Comparison of ENCODE assay signal across 13 cellular contexts in the genomic region with DNA sequence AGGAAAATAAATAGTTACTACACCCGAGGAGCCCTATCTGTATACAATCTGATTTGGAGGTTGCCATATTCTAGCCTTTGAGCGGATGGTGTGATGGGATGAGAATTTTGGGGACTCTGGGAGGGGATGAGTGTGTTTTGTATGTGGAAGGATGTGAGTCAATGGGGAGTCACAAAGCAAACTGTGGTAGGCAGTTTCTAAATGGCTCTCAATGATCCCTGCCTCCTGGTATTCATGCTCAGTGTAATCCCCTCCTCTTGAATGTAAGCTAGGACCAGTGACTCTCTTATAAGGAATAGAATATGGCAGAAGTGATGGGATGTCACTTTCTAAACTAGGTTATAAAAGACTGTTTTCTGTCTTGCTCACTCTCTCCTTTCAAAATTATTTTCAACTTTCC.
"Had no signal": no experiment of that assay in that cellular context is flagged by ENCODE, and none has a peak within 500 bp of the region (broad histone marks: within the 10 kb centered on the region; RNA-seq: fewer than 3 reads in every experiment).

No MANE protein-coding gene starts in this region.

- H3K4me1 Mint-ChIP-seq: activated CD4-positive, alpha-beta memory T cell treated with anti-CD3 and anti-CD28 coated beads, Interleukin-2, amount 10 ng/mL, durations not matched to agents 7 days and 5 days; stimulated activated naive CD8-positive, alpha-beta T cell treated with anti-CD3 and anti-CD28 coated beads, Interleukin-15, amount 100 ng/mL, for 72 hours had no signal

- H3K9me3 ChIP-seq: gastroesophageal sphincter, pancreas, thoracic aorta had no signal

- H3K4me1 ChIP-seq: gastroesophageal sphincter, pancreas had no signal

- H3K27me3 Mint-ChIP-seq: activated CD4-positive, alpha-beta memory T cell treated with anti-CD3 and anti-CD28 coated beads, Interleukin-2, amount 10 ng/mL, durations not matched to agents 7 days and 5 days; stimulated activated naive CD8-positive, alpha-beta T cell treated with anti-CD3 and anti-CD28 coated beads, Interleukin-15, amount 100 ng/mL, for 72 hours had no signal

- H3K27ac Mint-ChIP-seq: activated CD4-positive, alpha-beta memory T cell treated with anti-CD3 and anti-CD28 coated beads, Interleukin-2, amount 10 ng/mL, durations not matched to agents 7 days and 5 days; stimulated activated naive CD8-positive, alpha-beta T cell treated with anti-CD3 and anti-CD28 coated beads, Interleukin-15, amount 100 ng/mL, for 72 hours had no signal

- ATAC-seq: gastroesophageal sphincter; left ventricle myocardium superior; pancreas; stimulated activated naive CD8-positive, alpha-beta T cell treated with anti-CD3 and anti-CD28 coated beads, Interleukin-15, amount 100 ng/mL, for 72 hours had no signal

- H3K4me3 Mint-ChIP-seq: activated CD4-positive, alpha-beta memory T cell treated with anti-CD3 and anti-CD28 coated beads, Interleukin-2, amount 10 ng/mL, durations not matched to agents 7 days and 5 days; stimulated activated naive CD8-positive, alpha-beta T cell treated with anti-CD3 and anti-CD28 coated beads, Interleukin-15, amount 100 ng/mL, for 72 hours had no signal

- DNase-seq: activated CD4-positive, alpha-beta memory T cell treated with anti-CD3 and anti-CD28 coated beads, Interleukin-2, amount 10 ng/mL, durations not matched to agents 7 days and 5 days; activated gamma-delta T cell treated with Interleukin-2 at 50 U/mL for 16 hours; activated T-cell treated with anti-CD3 and anti-CD28 coated beads, Interleukin-2, amount 50 U/mL, for 48 hours; aorta; left ventricle myocardium superior; mesenchymal stem cell; pancreas; stimulated activated CD4-positive, alpha-beta T cell treated with anti-CD3 and anti-CD28 coated beads, Interleukin-15, amount 100 ng/mL, for 24 hours; stimulated activated CD4-positive, alpha-beta T cell treated with anti-CD3 and anti-CD28 coated beads, Interleukin-4, amount 100 ng/mL, for 4 hours; stimulated activated naive CD8-positive, alpha-beta T cell treated with anti-CD3 and anti-CD28 coated beads, Interleukin-15, amount 100 ng/mL, for 72 hours had no signal

- H3K4me3 ChIP-seq: cardiac muscle cell, gastroesophageal sphincter, pancreas, thoracic aorta had no signal

- H3K27ac ChIP-seq: cardiac muscle cell, gastroesophageal sphincter, pancreas, thoracic aorta had no signal

- H3K27me3 ChIP-seq: cardiac muscle cell, gastroesophageal sphincter, pancreas had no signal

- H3K36me3 ChIP-seq: cardiac muscle cell, gastroesophageal sphincter, pancreas, thoracic aorta had no signal
